ENCODE assay signal across 24 cellular contexts in the genomic region with DNA sequence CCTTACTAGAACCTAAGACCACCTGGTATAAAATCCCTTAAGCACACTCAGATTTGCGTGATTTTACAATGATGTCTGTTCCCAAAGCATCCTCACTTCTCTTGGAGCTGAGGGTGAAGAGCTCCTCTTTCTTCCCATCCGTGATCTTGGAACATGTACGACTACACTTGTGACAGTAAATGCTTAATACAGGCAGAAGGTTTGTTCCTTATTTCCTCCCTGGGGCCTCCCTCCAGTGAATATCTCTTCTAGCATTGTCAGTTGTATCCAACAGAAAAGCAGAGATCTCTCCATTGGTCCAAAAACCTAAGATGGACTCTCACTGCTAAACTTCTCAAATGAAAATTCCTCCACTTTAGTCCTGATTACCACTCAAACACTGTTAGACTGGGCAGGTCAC.
A peak's percentile ranks its signal among the peaks of the same experiment; 100 is the strongest.
DNase-seq lines count a peak whose midpoint lies in the region; ATAC-seq, FAIRE-seq and TF ChIP-seq lines count a peak whose summit lies in the region.
"Had no signal": no experiment of that assay in that cellular context is flagged by ENCODE, and none has a peak within 500 bp of the region (broad histone marks: within the 10 kb centered on the region; RNA-seq: fewer than 3 reads in every experiment).

No MANE protein-coding gene starts in this region.

- H3K9ac ChIP-seq in K562 (ENCODE audit: insufficient read depth in 1 of 2, low read depth in 2 of 2, low read length in 2 of 2) (no peak overlapping the region), mesendoderm (ENCODE audit: low read length) (no peak overlapping the region)
- H3K9ac ChIP-seq: BLaER1 had no signal

- in situ Hi-C loops in K562 (cut with MboI) = no loop called here

- H3K18ac ChIP-seq in mesendoderm (ENCODE audit: low read length) = peak overlapping the region; percentile 23

- H3K79me1 ChIP-seq in mesendoderm (ENCODE audit: low read length) = no peaks in the 10 kb centered on the region

- WGBS in K562 (ENCODE audit: insufficient coverage, low coverage, missing lambda C conversion rate) = 8% methylated on average over 3 of the region's 3 CpGs
- WGBS in mesendoderm (ENCODE audit: extremely low coverage, insufficient coverage, low lambda C conversion rate) = no CpG with 5 or more reads among the region's 3 CpGs

- H3K9me3 ChIP-seq in K562 (replicated peaks; ENCODE audit: control insufficient read depth, insufficient read depth, low read depth, low read length) = no peaks in the 10 kb centered on the region
- H3K9me3 ChIP-seq: BE2C, BLaER1 had no signal

- no peak overlapping the region for H2AK5ac ChIP-seq in mesendoderm (ENCODE audit: low read length)

- TF ChIP-seq EP300 in K562 (IDR thresholded peaks at IDR 0.05; ENCODE audit: low read length) = no peak

- H3K79me2 ChIP-seq in K562 (ENCODE audit: control insufficient read depth, insufficient read depth, low read length) (no peaks in the 10 kb centered on the region), mesendoderm (ENCODE audit: control insufficient read depth, insufficient read depth, low read length) (no peaks in the 10 kb centered on the region)

- H2AFZ ChIP-seq in K562 (ENCODE audit: low read depth, low read length) = no peak overlapping the region

- no peak for TF ChIP-seq CTCF in K562 (IDR thresholded peaks at IDR 0.05 in 2 of 3, conservative IDR thresholded peaks at IDR 0.05 in 1 of 3; ENCODE audit: insufficient read depth in 2 of 3, low read depth in 1 of 3, low read length in 3 of 3)

- CTCF ChIA-PET in K562 (lab: Yijun Ruan, JAX; ENCODE audit: low intra/inter-chr PET ratio) = no interaction called here

- FAIRE-seq in K562 (lab: Jason Lieb, UNC) = no peak
- FAIRE-seq: A204.1, GM12878, GM19239 had no signal

- ATAC-seq in K562 (no peak; the same call in 2 of the 3 replicates), HG03139 (IDR thresholded peaks at IDR 0.05; ENCODE audit: unreplicated experiment) (no peak)
- ATAC-seq: GM12878 had no signal

- H3K23ac ChIP-seq in mesendoderm (ENCODE audit: low read length) = no peak overlapping the region

- no peak overlapping the region for H4K5ac ChIP-seq in mesendoderm (ENCODE audit: low read length)

- no peaks in the 10 kb centered on the region for H3K36me3 ChIP-seq in K562 (ENCODE audit: control insufficient read depth, insufficient read depth, low read length)
- no peaks in the 10 kb centered on the region for H3K36me3 ChIP-seq in mesendoderm (ENCODE audit: control insufficient read depth, insufficient read depth, low read length)
- H3K36me3 ChIP-seq: BE2C, BLaER1 had no signal

- H3K4me2 ChIP-seq in K562 (ENCODE audit: insufficient read depth, low read length) (no peak overlapping the region), mesendoderm (ENCODE audit: low read length) (no peak overlapping the region)
- H3K4me2 ChIP-seq: BLaER1 had no signal

- intact Hi-C loops in K562 (cut with micrococcal nuclease) = no loop called here

- no peak overlapping the region for H3K27ac ChIP-seq in K562 (ENCODE audit: extremely low read depth, low read depth, low read length)
- H3K27ac ChIP-seq in mesendoderm (ENCODE audit: low read depth, low read length) = no peak overlapping the region
- H3K27ac ChIP-seq: BLaER1 had no signal

- H3K4me1 ChIP-seq in K562 (replicated peaks in 1 of 2; ENCODE audit: control insufficient read depth in 2 of 2, insufficient read depth in 2 of 2, low read length in 2 of 2) (peaks cover 0 to 11% of the 10 kb centered on the region in 2 experiments; a peak in 2 of 5 replicates), mesendoderm (ENCODE audit: control insufficient read depth, low read depth, low read length) (peaks cover 2% of the 10 kb centered on the region)
- H3K4me1 ChIP-seq: BE2C, BLaER1 had no signal

- no peak overlapping the region for H2BK5ac ChIP-seq in mesendoderm (ENCODE audit: low read length)

- TF ChIP-seq POLR2A in K562 (conservative IDR thresholded peaks at IDR 0.05) = no peak

- no peak overlapping the region for H3K4ac ChIP-seq in mesendoderm (ENCODE audit: low read depth, low read length)

- no peak overlapping the region for H2BK120ac ChIP-seq in mesendoderm (ENCODE audit: low read depth, low read length)

- no TSS peak for BruUV-seq in K562 (replicated peaks; lab: Mats Ljungman, UMichigan)

- no peak overlapping the region for H2BK15ac ChIP-seq in mesendoderm (replicated peaks; ENCODE audit: low read depth)

- no peak for TF ChIP-seq RAD21 in K562 (CRISPR knock-in tag; conservative IDR thresholded peaks at IDR 0.05 in 1 of 2, IDR thresholded peaks at IDR 0.05 in 1 of 2)

- H3K27me3 ChIP-seq in K562 (ENCODE audit: control insufficient read depth in 2 of 2, insufficient read depth in 2 of 2, low read length in 2 of 2) (peaks cover 3 to 10% of the 10 kb centered on the region in 2 experiments; a peak in 4 of 5 replicates), mesendoderm (ENCODE audit: insufficient read depth, low read length, poor library complexity) (no peaks in the 10 kb centered on the region)
- H3K27me3 ChIP-seq: BLaER1 had no signal

- H3K4me3 ChIP-seq in K562 = no peak overlapping the region
- no peak overlapping the region for H3K4me3 ChIP-seq in mesendoderm (ENCODE audit: low read length)
- H3K4me3 ChIP-seq: BLaER1, GM12878 had no signal

- POLR2A ChIA-PET in K562 (lab: Yijun Ruan, JAX) = interaction anchor here (0.6 to 1.2 kb wide), 5 partner anchors 10 to 442 kb away, joined by 3 to 6 read pairs (median 4); no protein-coding TSS in a partner anchor

- H4K8ac ChIP-seq in mesendoderm (ENCODE audit: low read depth, low read length) = no peak overlapping the region

- H4K20me1 ChIP-seq in K562 (replicated peaks; ENCODE audit: control insufficient read depth, insufficient read depth, low read length) = no peaks in the 10 kb centered on the region
- H4K20me1 ChIP-seq: BLaER1 had no signal

- DNase-seq in K562 (ENCODE audit: extremely low read depth in 1 of 4, low spot score in 3 of 4) (no peak), mesendoderm (no peak)
- no peak for DNase-seq in stimulated activated CD4-positive, alpha-beta T cell treated with anti-CD3 and anti-CD28 coated beads, Interleukin-2, amount 100 ng/mL, for 48 hours
- no peak for DNase-seq in stimulated activated CD4-positive, alpha-beta T cell treated with anti-CD3 and anti-CD28 coated beads, Interleukin-4, amount 100 ng/mL, for 4 hours
- DNase-seq: 8988T; ACHN; BE2C; C1 segment of cervical spinal cord; CD4-positive, alpha-beta memory T cell; CD4-positive, CD25-positive, alpha-beta regulatory T cell; CD8-positive, alpha-beta memory T cell; COR-L47; DMS 273 treated with DMSO at 0.1 percent for 48 hours; DMS153; DMS53; DMS79; DND-41; EL; GDM1 had no signal

- H3K56ac ChIP-seq in mesendoderm (ENCODE audit: low read length) = no peak overlapping the region

- H3K9me1 ChIP-seq in K562 (ENCODE audit: control insufficient read depth, insufficient read depth, low read length) = no peaks in the 10 kb centered on the region

TF ChIP-seq in K562, 482 proteins besides CTCF, POLR2A, EP300 and RAD21:
- TF ChIP-seq, protein P1, sequence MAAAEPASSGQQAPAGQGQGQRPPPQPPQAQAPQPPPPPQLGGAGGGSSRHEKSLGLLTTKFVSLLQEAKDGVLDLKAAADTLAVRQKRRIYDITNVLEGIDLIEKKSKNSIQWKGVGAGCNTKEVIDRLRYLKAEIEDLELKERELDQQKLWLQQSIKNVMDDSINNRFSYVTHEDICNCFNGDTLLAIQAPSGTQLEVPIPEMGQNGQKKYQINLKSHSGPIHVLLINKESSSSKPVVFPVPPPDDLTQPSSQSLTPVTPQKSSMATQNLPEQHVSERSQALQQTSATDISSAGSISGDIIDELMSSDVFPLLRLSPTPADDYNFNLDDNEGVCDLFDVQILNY (CRISPR knock-in tag; IDR thresholded peaks at IDR 0.05) = 0 out of 2 replicates have a peak, but pooled peaks have one; percentile 54
- TF ChIP-seq SREBF1 (IDR thresholded peaks at IDR 0.05; ENCODE audit: borderline replicate concordance, low read depth, low read length) (no peak), TOE1 (IDR thresholded peaks at IDR 0.05; ENCODE audit: borderline replicate concordance) (no peak), TOE1 (CRISPR knock-in tag; IDR thresholded peaks at IDR 0.05; ENCODE audit: borderline replicate concordance, low read depth) (peak; percentile 78; the same call in 1 of the 2 replicates), NR2C2 (CRISPR knock-in tag; IDR thresholded peaks at IDR 0.05) (peak; percentile 45; the same call in 1 of the 2 replicates), NR2C2 (tag; IDR thresholded peaks at IDR 0.05) (no peak), BDP1 (IDR thresholded peaks at IDR 0.05; ENCODE audit: insufficient read depth, insufficient read length) (peak; percentile 15)
TF ChIP-seq in K562: peak in this region for 4.
